ENCODE assay signal across 10 cellular contexts in the genomic region with DNA sequence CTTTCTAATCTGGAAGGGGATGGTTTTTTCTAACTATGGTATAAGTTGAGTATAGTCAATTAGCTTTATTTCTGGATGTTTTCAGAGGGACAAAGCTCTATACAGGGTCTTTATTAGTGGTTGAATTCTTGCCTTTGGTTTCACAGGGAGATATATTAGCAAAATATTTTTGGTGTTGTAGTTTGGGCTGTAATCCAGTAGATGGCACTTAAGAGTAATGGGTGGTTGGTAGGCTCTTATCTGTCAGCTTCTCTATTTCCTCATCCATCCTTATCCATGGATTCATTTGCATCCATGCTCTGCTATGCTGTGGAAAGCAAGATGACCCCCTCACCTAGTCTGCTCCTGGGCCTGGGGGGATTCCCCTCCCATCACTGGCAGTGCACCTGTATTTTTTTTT.
DNase-seq lines count a peak whose midpoint lies in the region; ATAC-seq and TF ChIP-seq lines count a peak whose summit lies in the region.
"Had no signal": no experiment of that assay in that cellular context is flagged by ENCODE, and none has a peak within 500 bp of the region (broad histone marks: within the 10 kb centered on the region; RNA-seq: fewer than 3 reads in every experiment).

No MANE protein-coding gene starts in this region.

- H3K4me1 Mint-ChIP-seq in glutamatergic neuron (ENCODE audit: low read depth, unreplicated experiment) = no peaks in the 10 kb centered on the region

- H4K20me1 ChIP-seq in OCI-LY3 (ENCODE audit: insufficient read depth, low read length) = no peaks in the 10 kb centered on the region

- H3K9ac ChIP-seq in OCI-LY3 (ENCODE audit: low read length) = no peak overlapping the region

- H3K27me3 Mint-ChIP-seq in glutamatergic neuron (ENCODE audit: unreplicated experiment) = no peaks in the 10 kb centered on the region

- no peaks in the 10 kb centered on the region for H3K36me3 Mint-ChIP-seq in glutamatergic neuron (ENCODE audit: unreplicated experiment)

- DNase-seq in GM03348 (ENCODE audit: low spot score) (peak; percentile 1), glutamatergic neuron (no peak), Peyer's patch (no peak), Right ventricle myocardium inferior (ENCODE audit: missing footprints) (no peak)
- DNase-seq: activated T-cell treated with anti-CD3 and anti-CD28 coated beads, Interleukin-2, amount 50 U/mL, for 4 hours had no signal

- H3K27me3 ChIP-seq in OCI-LY3 (ENCODE audit: low read depth, low read length) (no peaks in the 10 kb centered on the region), Peyer's patch (no peaks in the 10 kb centered on the region)
- H3K27me3 ChIP-seq: neutrophil had no signal

- ATAC-seq in HG02885 (IDR thresholded peaks at IDR 0.05; ENCODE audit: poor library complexity, unreplicated experiment) (peak; percentile 88), GM19324 (IDR thresholded peaks at IDR 0.05; ENCODE audit: low FRiP score, unreplicated experiment) (no peak), Right ventricle myocardium inferior (no peak), HG03039 (IDR thresholded peaks at IDR 0.05; ENCODE audit: unreplicated experiment) (no peak)
- ATAC-seq: activated T-cell treated with anti-CD3 and anti-CD28 coated beads, Interleukin-2, amount 50 U/mL, for 4 hours had no signal

- H3K4me3 ChIP-seq in OCI-LY3 (ENCODE audit: low read length) (no peak overlapping the region), Peyer's patch (no peak overlapping the region)

- peak; percentile 67 for TF ChIP-seq CTCF in OCI-LY3 (IDR thresholded peaks at IDR 0.05; ENCODE audit: low read depth, low read length)
- peak; percentile 50 for TF ChIP-seq CTCF in glutamatergic neuron (IDR thresholded peaks at IDR 0.05; ENCODE audit: partially characterized antibody, unreplicated experiment)
- peak in 3 of 6 experiments; percentile 16 to 23 (median 19) for TF ChIP-seq CTCF in Peyer's patch (IDR thresholded peaks at IDR 0.05)

- H3K4me2 ChIP-seq in OCI-LY3 (ENCODE audit: low read length) = no peak overlapping the region

- H3K9me3 ChIP-seq in OCI-LY3 (ENCODE audit: insufficient read depth, low read length) (no peaks in the 10 kb centered on the region), Peyer's patch (peaks cover 0 to 13% (median 0%) of the 10 kb centered on the region in 4 donors)
- H3K9me3 ChIP-seq: neutrophil had no signal

- H3K27ac Mint-ChIP-seq in glutamatergic neuron (ENCODE audit: unreplicated experiment) = no peak overlapping the region

- no peak overlapping the region for H2AFZ ChIP-seq in OCI-LY3 (ENCODE audit: low read depth, low read length)

- intact Hi-C loops in Right ventricle myocardium inferior (cut with DNase I) = no loop called here

- no peak overlapping the region for H3K4me3 Mint-ChIP-seq in glutamatergic neuron (ENCODE audit: unreplicated experiment)
- H3K4me3 Mint-ChIP-seq: activated T-cell treated with anti-CD3 and anti-CD28 coated beads, Interleukin-2, amount 50 U/mL, for 4 hours had no signal

- H3K27ac ChIP-seq in OCI-LY3 (ENCODE audit: low read length) (no peak overlapping the region), Peyer's patch (no peak overlapping the region)
- H3K27ac ChIP-seq: neutrophil had no signal

- no peaks in the 10 kb centered on the region for H3K9me3 Mint-ChIP-seq in glutamatergic neuron (ENCODE audit: unreplicated experiment)

- H3K4me1 ChIP-seq in OCI-LY3 (ENCODE audit: low read length) = no peaks in the 10 kb centered on the region
- no peaks in the 10 kb centered on the region for H3K4me1 ChIP-seq in Peyer's patch

- H3K79me2 ChIP-seq in OCI-LY3 (ENCODE audit: low read length) = no peaks in the 10 kb centered on the region

- TF ChIP-seq POLR2A in Peyer's patch (IDR thresholded peaks at IDR 0.05) = no peak

- H3K36me3 ChIP-seq in OCI-LY3 (replicated peaks; ENCODE audit: low read depth, low read length) (no peaks in the 10 kb centered on the region), Peyer's patch (no peaks in the 10 kb centered on the region)
- H3K36me3 ChIP-seq: neutrophil had no signal
